In the genomic region with DNA sequence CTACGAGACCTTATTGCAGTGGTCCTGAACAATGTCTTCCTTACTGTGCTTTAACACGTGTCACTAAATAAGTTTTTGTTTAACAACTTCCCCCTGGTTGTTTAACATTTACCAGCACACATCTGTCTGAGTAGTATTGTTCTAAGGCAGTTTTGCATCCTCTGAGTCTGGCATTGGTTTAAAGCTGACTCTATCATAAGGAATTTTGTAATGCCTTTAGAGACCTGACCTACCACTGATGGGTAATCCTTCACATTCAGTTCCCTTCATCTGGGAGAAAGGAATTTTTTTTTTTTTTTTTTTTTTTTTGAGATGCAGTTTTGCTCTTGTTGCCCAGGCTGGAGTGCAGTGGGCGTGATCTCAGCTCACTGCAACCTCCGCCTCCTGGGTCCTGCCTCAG, we compare ENCODE assay signal across 27 cellular contexts. TPM values are rescaled to one million over a fixed set of nuclear protein-coding genes. Genes with fewer than 3 reads are reported as not detected.
"Had no signal": no experiment of that assay in that cellular context is flagged by ENCODE, and none has a peak within 500 bp of the region (broad histone marks: within the 10 kb centered on the region; RNA-seq: fewer than 3 reads in every experiment).

No MANE protein-coding gene starts in this region.

- H3K9me3 ChIP-seq: pancreas, psoas muscle, tibial artery had no signal

- H3K27me3 ChIP-seq: pancreas had no signal

- ATAC-seq: activated CD4-positive, CD25-positive, alpha-beta regulatory T cell treated with anti-CD3 and anti-CD28 coated beads, Interleukin-2, amount 50 U/mL, for 24 hours; activated CD8-positive, alpha-beta memory T cell treated with anti-CD3 and anti-CD28 coated beads, Interleukin-2, amount 10 ng/mL, durations not matched to agents 7 days and 5 days; activated CD8-positive, alpha-beta T cell treated with anti-CD3 and anti-CD28 coated beads for 36 hours; activated naive CD8-positive, alpha-beta T cell treated with anti-CD3 and anti-CD28 coated beads, Interleukin-2, amount 50 U/mL, for 24 hours; pancreas; psoas muscle; right cardiac atrium had no signal

- H3K4me3 ChIP-seq: pancreas, psoas muscle, tibial artery had no signal

- H3K4me1 ChIP-seq: psoas muscle, tibial artery had no signal

- H3K27ac ChIP-seq: pancreas, psoas muscle, tibial artery, VCaP had no signal

- DNase-seq: activated CD4-positive, alpha-beta T cell treated with anti-CD3 and anti-CD28 coated beads, Interleukin-2, amount 10 ng/mL, durations not matched to agents 7 days and 5 days; activated CD8-positive, alpha-beta memory T cell treated with anti-CD3 and anti-CD28 coated beads, Interleukin-2, amount 10 ng/mL, durations not matched to agents 7 days and 5 days; activated CD8-positive, alpha-beta T cell treated with anti-CD3 and anti-CD28 coated beads for 36 hours; activated gamma-delta T cell; activated naive CD4-positive, alpha-beta T cell treated with anti-CD3 and anti-CD28 coated beads, Interleukin-2, amount 50 U/mL, for 16 hours; activated naive CD8-positive, alpha-beta T cell treated with anti-CD3 and anti-CD28 coated beads, Interleukin-2, amount 50 U/mL, for 24 hours; activated T-cell treated with anti-CD3 and anti-CD28 coated beads for 4 hours; aorta; dermis blood vessel endothelial cell; effector CD8-positive, alpha-beta T cell; erythroblast; glutamatergic neuron; hippocampal formation; kidney glomerular epithelial cell; nephron progenitor cell; pancreas; psoas muscle; right cardiac atrium; stimulated activated CD4-positive, alpha-beta T cell treated with anti-CD3 and anti-CD28 coated beads, Interleukin-12 subunit alpha, Interleukin-12 subunit beta, amount 100 ng/mL, for 4 hours; tibial artery had no signal

- H3K36me3 ChIP-seq: pancreas, tibial artery had no signal

RNA-seq across cellular contexts. Expression of a gene that starts 20.0 kb away (rescaled TPM):
- total RNA-seq: activated CD4-positive, alpha-beta T cell treated with anti-CD3 and anti-CD28 coated beads, Interleukin-2, amount 10 ng/mL, durations not matched to agents 7 days and 5 days; activated CD8-positive, alpha-beta memory T cell treated with anti-CD3 and anti-CD28 coated beads, Interleukin-2, amount 10 ng/mL, durations not matched to agents 7 days and 5 days; activated CD8-positive, alpha-beta T cell treated with anti-CD3 and anti-CD28 coated beads for 36 hours; dermis blood vessel endothelial cell; frontal cortex; myocyte; skeletal muscle tissue had no signal

RNA-seq across cellular contexts. Expression of a gene that starts 58.7 kb away (rescaled TPM):
- total RNA-seq: activated CD4-positive, alpha-beta T cell treated with anti-CD3 and anti-CD28 coated beads, Interleukin-2, amount 10 ng/mL, durations not matched to agents 7 days and 5 days; activated CD8-positive, alpha-beta memory T cell treated with anti-CD3 and anti-CD28 coated beads, Interleukin-2, amount 10 ng/mL, durations not matched to agents 7 days and 5 days; activated CD8-positive, alpha-beta T cell treated with anti-CD3 and anti-CD28 coated beads for 36 hours; aorta; cardiac septum; dermis blood vessel endothelial cell; frontal cortex; liver had no signal
- polyA plus RNA-seq: liver, right cardiac atrium had no signal
